In the genomic region with DNA sequence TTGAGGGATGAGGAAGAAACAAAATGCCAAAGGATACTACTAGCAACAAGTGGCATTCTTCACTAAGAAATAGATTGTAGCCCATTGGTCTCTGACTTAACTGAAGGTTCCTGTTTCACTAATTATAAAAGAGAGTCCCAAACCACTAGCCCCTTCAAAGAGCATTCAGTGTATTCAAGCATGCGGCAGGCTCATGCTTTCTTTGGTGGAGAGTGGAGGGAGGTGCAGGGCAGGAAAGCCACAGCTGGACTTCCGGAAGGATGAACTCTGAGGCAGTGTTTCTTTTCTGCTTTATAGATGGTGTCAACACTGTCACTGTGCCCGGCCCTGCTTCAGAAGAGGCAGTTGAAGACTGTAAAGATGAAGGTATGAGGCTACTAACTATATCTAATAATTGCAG, we compare ENCODE assay signal across 14 cellular contexts.
DNase-seq lines count a peak whose midpoint lies in the region; ATAC-seq and TF ChIP-seq lines count a peak whose summit lies in the region.
"Had no signal": no experiment of that assay in that cellular context is flagged by ENCODE, and none has a peak within 500 bp of the region (broad histone marks: within the 10 kb centered on the region; RNA-seq: fewer than 3 reads in every experiment).

No MANE protein-coding gene starts in this region.

- H3K27me3 Mint-ChIP-seq in endodermal cell (ENCODE audit: insufficient read depth) (no peaks in the 10 kb centered on the region), nephron progenitor cell (ENCODE audit: low read depth, poor library complexity) (peaks cover 3% of the 10 kb centered on the region)
- H3K27me3 Mint-ChIP-seq: activated naive CD4-positive, alpha-beta T cell treated with anti-CD3 and anti-CD28 coated beads, Interleukin-2, amount 50 U/mL, for 24 hours had no signal

- no peak overlapping the region for H3K9ac ChIP-seq in endodermal cell (ENCODE audit: extremely low read depth, low read length, poor library complexity, severe bottlenecking)

- H3K4me3 Mint-ChIP-seq in endodermal cell (no peak overlapping the region), nephron progenitor cell (no peak overlapping the region)
- H3K4me3 Mint-ChIP-seq: activated naive CD4-positive, alpha-beta T cell treated with anti-CD3 and anti-CD28 coated beads, Interleukin-2, amount 50 U/mL, for 24 hours had no signal

- H3K36me3 Mint-ChIP-seq in endodermal cell (ENCODE audit: low read depth) (peaks cover 4% of the 10 kb centered on the region), nephron progenitor cell (ENCODE audit: low read depth) (no peaks in the 10 kb centered on the region)
- H3K36me3 Mint-ChIP-seq: activated naive CD4-positive, alpha-beta T cell treated with anti-CD3 and anti-CD28 coated beads, Interleukin-2, amount 50 U/mL, for 24 hours had no signal

- H3K9me3 Mint-ChIP-seq in endodermal cell: peaks cover 11% of the 10 kb centered on the region
- H3K9me3 Mint-ChIP-seq in nephron progenitor cell: peaks cover 16% of the 10 kb centered on the region
- H3K9me3 Mint-ChIP-seq: activated naive CD4-positive, alpha-beta T cell treated with anti-CD3 and anti-CD28 coated beads, Interleukin-2, amount 50 U/mL, for 24 hours had no signal

- H3K27me3 ChIP-seq in endodermal cell (ENCODE audit: control insufficient read depth, insufficient read depth, low read length, poor library complexity, severe bottlenecking): no peaks in the 10 kb centered on the region
- H3K27me3 ChIP-seq: SJCRH30 had no signal

- 88% methylated on average over 3 of the region's 3 CpGs; no CpG with 5 or more reads in 1 of the 2 experiments for WGBS in endodermal cell (ENCODE audit: insufficient coverage in 1 of 2, insufficient read length in 1 of 2), 2 experiments

- DNase-seq in endodermal cell: no peak
- DNase-seq in NCI-H1436 treated with DMSO at 0.1 percent for 48 hours (lab: John Stamatoyannopoulos, UW): no peak
- DNase-seq in nephron progenitor cell: no peak
- DNase-seq in GM03348 (ENCODE audit: low spot score): no peak
- DNase-seq in NCI-H526 treated with DMSO at 0.1 percent for 48 hours (lab: John Stamatoyannopoulos, UW): no peak
- DNase-seq: activated CD4-positive, alpha-beta T cell treated with anti-CD3 and anti-CD28 coated beads for 48 hours; dermis blood vessel endothelial cell; SJCRH30 had no signal

- TF ChIP-seq CTCF in endodermal cell (conservative IDR thresholded peaks at IDR 0.05) (no peak), nephron progenitor cell (IDR thresholded peaks at IDR 0.05) (no peak)

- H3K4me3 ChIP-seq in endodermal cell (ENCODE audit: low read length): no peak overlapping the region
- H3K4me3 ChIP-seq: lung, SJCRH30 had no signal

- no peaks in the 10 kb centered on the region for H3K36me3 ChIP-seq in endodermal cell (ENCODE audit: control insufficient read depth, insufficient read depth, low read length)
- H3K36me3 ChIP-seq: SJCRH30 had no signal

- peak; percentile 92 for ATAC-seq in GM18511 (IDR thresholded peaks at IDR 0.05; ENCODE audit: unreplicated experiment)
- peak; percentile 91 for ATAC-seq in GM21390 (IDR thresholded peaks at IDR 0.05; ENCODE audit: unreplicated experiment)
- peak; percentile 97 for ATAC-seq in HG03097 (IDR thresholded peaks at IDR 0.05; ENCODE audit: low FRiP score, unreplicated experiment)
- ATAC-seq: sciatic nerve had no signal

- H3K4me1 ChIP-seq in endodermal cell (ENCODE audit: control insufficient read depth, insufficient read depth, low read length): no peaks in the 10 kb centered on the region

- H3K27ac Mint-ChIP-seq in endodermal cell (no peak overlapping the region), nephron progenitor cell (no peak overlapping the region)
- H3K27ac Mint-ChIP-seq: activated naive CD4-positive, alpha-beta T cell treated with anti-CD3 and anti-CD28 coated beads, Interleukin-2, amount 50 U/mL, for 24 hours had no signal

- H3K9me3 ChIP-seq in endodermal cell (ENCODE audit: control insufficient read depth, low read length): peaks cover 16% of the 10 kb centered on the region
- H3K9me3 ChIP-seq: SJCRH30 had no signal

- H3K4me1 Mint-ChIP-seq in endodermal cell: peaks cover 4% of the 10 kb centered on the region
- no peaks in the 10 kb centered on the region for H3K4me1 Mint-ChIP-seq in nephron progenitor cell
- H3K4me1 Mint-ChIP-seq: activated naive CD4-positive, alpha-beta T cell treated with anti-CD3 and anti-CD28 coated beads, Interleukin-2, amount 50 U/mL, for 24 hours had no signal

- peak overlapping the region; percentile 34 for H3K27ac ChIP-seq in endodermal cell (ENCODE audit: low read depth, low read length)
- H3K27ac ChIP-seq: SJCRH30 had no signal
